ENCODE assay signal across 7 cellular contexts in the genomic region with DNA sequence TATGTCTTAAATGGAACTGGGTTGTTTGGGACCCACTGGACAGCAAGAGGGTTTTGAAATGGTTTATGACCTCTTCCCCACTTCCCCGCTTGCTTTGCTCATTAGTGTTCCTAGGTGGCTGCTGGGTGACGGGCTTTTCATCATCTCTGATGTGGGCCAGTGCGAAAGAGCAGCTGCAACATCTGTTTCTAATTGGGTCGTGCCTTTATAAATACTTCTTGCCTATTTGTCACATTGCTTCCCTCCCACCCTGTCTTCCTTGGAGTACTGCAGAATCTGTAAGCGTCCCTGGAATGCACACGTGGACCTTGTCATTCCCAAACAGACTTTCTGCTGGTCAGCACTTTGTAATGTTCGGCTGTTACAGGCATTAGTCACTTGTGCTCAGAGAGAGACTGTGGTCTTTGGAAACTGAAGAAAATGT. TPM values are rescaled to one million over a fixed set of nuclear protein-coding genes. Genes with fewer than 3 reads are reported as not detected.
A peak's percentile ranks its signal among the peaks of the same experiment; 100 is the strongest.
DNase-seq lines count a peak whose midpoint lies in the region; ATAC-seq and TF ChIP-seq lines count a peak whose summit lies in the region.

No MANE protein-coding gene starts in this region.

- H4K5ac ChIP-seq in mesendoderm (ENCODE audit: low read length): no peak overlapping the region

- H2BK120ac ChIP-seq in mesendoderm (ENCODE audit: low read depth, low read length): no peak overlapping the region

- WGBS in mesendoderm (ENCODE audit: extremely low coverage, insufficient coverage, low lambda C conversion rate): no CpG with 5 or more reads among the region's 7 CpGs

- TF ChIP-seq CTCF in Loucy (conservative IDR thresholded peaks at IDR 0.05; ENCODE audit: low read length) (no peak), upper lobe of right lung (IDR thresholded peaks at IDR 0.05) (no peak)

- no peak overlapping the region for H3K9ac ChIP-seq in Loucy (ENCODE audit: low read depth, low read length, poor library complexity, severe bottlenecking)
- no peak overlapping the region for H3K9ac ChIP-seq in mesendoderm (ENCODE audit: low read length)

- H3K79me1 ChIP-seq in mesendoderm (ENCODE audit: low read length): peaks cover 29% of the 10 kb centered on the region

- H3F3A ChIP-seq in Loucy (ENCODE audit: low read depth): no peaks in the 10 kb centered on the region

- H3K27me3 ChIP-seq in Loucy (ENCODE audit: insufficient read depth, low read length, poor library complexity, severe bottlenecking) (no peaks in the 10 kb centered on the region), mesendoderm (ENCODE audit: insufficient read depth, low read length, poor library complexity) (no peaks in the 10 kb centered on the region), upper lobe of right lung (no peaks in the 10 kb centered on the region)

- H2AFZ ChIP-seq in Loucy (ENCODE audit: low read length): peak overlapping the region; percentile 3; the same call in 1 of the 2 replicates

- H2BK15ac ChIP-seq in mesendoderm (replicated peaks; ENCODE audit: low read depth): no peak overlapping the region

- no peaks in the 10 kb centered on the region for H3K9me3 ChIP-seq in Loucy (ENCODE audit: insufficient read depth, low read depth, low read length)
- H3K9me3 ChIP-seq in upper lobe of right lung: no peaks in the 10 kb centered on the region

- no peak overlapping the region for H3K56ac ChIP-seq in mesendoderm (ENCODE audit: low read length)

- no peak overlapping the region for H3K4ac ChIP-seq in mesendoderm (ENCODE audit: low read depth, low read length)

- no peak overlapping the region for H4K8ac ChIP-seq in mesendoderm (ENCODE audit: low read depth, low read length)

- H2BK5ac ChIP-seq in mesendoderm (ENCODE audit: low read length): no peak overlapping the region

- DNase-seq in dermis microvascular lymphatic vessel endothelial cell (ENCODE audit: low read depth in 2 of 2): peak; percentile 69 to 85
- peak; percentile 78 for DNase-seq in mesendoderm
- DNase-seq in upper lobe of right lung: no peak
- DNase-seq in NCI-H1048 (lab: John Stamatoyannopoulos, UW): no peak
- DNase-seq in NCI-H2171 (lab: John Stamatoyannopoulos, UW): no peak
- no peak for DNase-seq in SKM-1 (lab: John Stamatoyannopoulos, UW; ENCODE audit: unreplicated experiment)

- peaks cover 76% of the 10 kb centered on the region for H3K79me2 ChIP-seq in Loucy (ENCODE audit: insufficient read depth, low read length)
- H3K79me2 ChIP-seq in mesendoderm (ENCODE audit: control insufficient read depth, insufficient read depth, low read length): peaks cover 50% of the 10 kb centered on the region

- no peaks in the 10 kb centered on the region for H4K20me1 ChIP-seq in Loucy (ENCODE audit: insufficient read depth, low read length, poor library complexity, severe bottlenecking)

- peak; percentile 80 for ATAC-seq in upper lobe of right lung

- H3K36me3 ChIP-seq in Loucy (ENCODE audit: insufficient read depth, low read length) (no peaks in the 10 kb centered on the region), mesendoderm (ENCODE audit: control insufficient read depth, insufficient read depth, low read length) (no peaks in the 10 kb centered on the region), upper lobe of right lung (no peaks in the 10 kb centered on the region)

- H3K27ac ChIP-seq in mesendoderm (ENCODE audit: low read depth, low read length) (no peak overlapping the region), upper lobe of right lung (peak overlapping the region; percentile 65)

- H3K4me2 ChIP-seq in Loucy (ENCODE audit: low read depth, low read length, poor library complexity, severe bottlenecking) (peak overlapping the region; percentile 49), mesendoderm (ENCODE audit: low read length) (no peak overlapping the region)

- H3K23ac ChIP-seq in mesendoderm (ENCODE audit: low read length): no peak overlapping the region

- no peak overlapping the region for H3K18ac ChIP-seq in mesendoderm (ENCODE audit: low read length)

- H2AK5ac ChIP-seq in mesendoderm (ENCODE audit: low read length): no peak overlapping the region

- no peaks in the 10 kb centered on the region for H3K9me2 ChIP-seq in Loucy (replicated peaks; ENCODE audit: low read depth, low read length)

- H3K4me1 ChIP-seq in Loucy (ENCODE audit: insufficient read depth, low read length, poor library complexity, severe bottlenecking) (peaks cover 78% of the 10 kb centered on the region), mesendoderm (ENCODE audit: control insufficient read depth, low read depth, low read length) (peaks cover 31% of the 10 kb centered on the region), upper lobe of right lung (peaks cover 76% of the 10 kb centered on the region)

- peak overlapping the region; percentile 24 for H3K4me3 ChIP-seq in Loucy (ENCODE audit: low read length, poor library complexity, severe bottlenecking)
- no peak overlapping the region for H3K4me3 ChIP-seq in mesendoderm (ENCODE audit: low read length)
- no peak overlapping the region for H3K4me3 ChIP-seq in upper lobe of right lung

- intact Hi-C loops in upper lobe of right lung (cut with DNase I): no loop called here

RNA-seq across cellular contexts. Expression of a gene that starts 35.2 kb away (rescaled TPM):
- 106 and 164 TPM in 2 replicates for total RNA-seq in dermis microvascular lymphatic vessel endothelial cell
- polyA plus RNA-seq in mesendoderm (2013, experiment 1 of 2): 142 TPM
- 163 TPM for polyA plus RNA-seq in mesendoderm (2013, experiment 2 of 2)
- total RNA-seq in upper lobe of right lung: 112 TPM

Comparison
In these comparisons a context has a peak if more than half of its experiments do, and no peak if none do; other contexts are left out.
1. DNase-seq: peak in dermis microvascular lymphatic vessel endothelial cell (2 of 2) and mesendoderm (single experiment); none in upper lobe of right lung (single experiment), NCI-H1048 (single experiment), NCI-H2171 (single experiment) and SKM-1 (single experiment).